In genomic region chr10:94412439-94412838, GRCh38 we compare ENCODE assay signal across 3 cellular contexts.
TF ChIP-seq lines count a peak whose summit lies in the region.

No MANE protein-coding gene starts in this region.

TF ChIP-seq in SK-N-SH, 30 proteins besides CTCF, POLR2A, EP300 and RAD21:
- TF ChIP-seq REST (IDR thresholded peaks at IDR 0.05; ENCODE audit: low read depth, low read length) (no peak), FOSL2 (IDR thresholded peaks at IDR 0.05; ENCODE audit: borderline replicate concordance, low read depth) (no peak), TCF12 (IDR thresholded peaks at IDR 0.05) (no peak), JUND (IDR thresholded peaks at IDR 0.05) (no peak), NFIC (IDR thresholded peaks at IDR 0.05; ENCODE audit: borderline replicate concordance) (no peak), GATA2 (CRISPR knock-in tag; IDR thresholded peaks at IDR 0.05) (no peak), RFX5 (IDR thresholded peaks at IDR 0.05; ENCODE audit: low read length) (no peak), RXRA (IDR thresholded peaks at IDR 0.05; ENCODE audit: borderline replicate concordance, low read depth) (no peak), MAX (IDR thresholded peaks at IDR 0.05; ENCODE audit: low read depth) (no peak), SIN3A (IDR thresholded peaks at IDR 0.05; ENCODE audit: borderline replicate concordance, low read depth, low read length) (no peak)

TF ChIP-seq in SK-N-SH treated with all-trans-retinoic acid at 6 μM for 48 hours, 23 proteins besides CTCF, POLR2A, EP300 and RAD21:
- TF ChIP-seq RARB (CRISPR knock-in tag; IDR thresholded peaks at IDR 0.05) (no peak), ZNF70 (CRISPR knock-in tag; IDR thresholded peaks at IDR 0.05) (no peak), ZC3H10 (CRISPR knock-in tag; IDR thresholded peaks at IDR 0.05) (no peak), CSRNP3 (CRISPR knock-in tag; IDR thresholded peaks at IDR 0.05) (no peak), ZNF565 (CRISPR knock-in tag; conservative IDR thresholded peaks at IDR 0.05; ENCODE audit: low read depth) (no peak), PATZ1 (CRISPR knock-in tag; IDR thresholded peaks at IDR 0.05; ENCODE audit: borderline replicate concordance) (no peak), SNAI2 (CRISPR knock-in tag; IDR thresholded peaks at IDR 0.05) (no peak), ESRRG (CRISPR knock-in tag; IDR thresholded peaks at IDR 0.05) (no peak), BACH2 (CRISPR knock-in tag; IDR thresholded peaks at IDR 0.05; ENCODE audit: borderline replicate concordance) (no peak), ZNF8 (CRISPR knock-in tag; IDR thresholded peaks at IDR 0.05) (no peak), TCF4 (CRISPR knock-in tag; IDR thresholded peaks at IDR 0.05; ENCODE audit: borderline replicate concordance) (no peak), OSR1 (CRISPR knock-in tag; IDR thresholded peaks at IDR 0.05) (no peak)
- TF ChIP-seq, protein P1, sequence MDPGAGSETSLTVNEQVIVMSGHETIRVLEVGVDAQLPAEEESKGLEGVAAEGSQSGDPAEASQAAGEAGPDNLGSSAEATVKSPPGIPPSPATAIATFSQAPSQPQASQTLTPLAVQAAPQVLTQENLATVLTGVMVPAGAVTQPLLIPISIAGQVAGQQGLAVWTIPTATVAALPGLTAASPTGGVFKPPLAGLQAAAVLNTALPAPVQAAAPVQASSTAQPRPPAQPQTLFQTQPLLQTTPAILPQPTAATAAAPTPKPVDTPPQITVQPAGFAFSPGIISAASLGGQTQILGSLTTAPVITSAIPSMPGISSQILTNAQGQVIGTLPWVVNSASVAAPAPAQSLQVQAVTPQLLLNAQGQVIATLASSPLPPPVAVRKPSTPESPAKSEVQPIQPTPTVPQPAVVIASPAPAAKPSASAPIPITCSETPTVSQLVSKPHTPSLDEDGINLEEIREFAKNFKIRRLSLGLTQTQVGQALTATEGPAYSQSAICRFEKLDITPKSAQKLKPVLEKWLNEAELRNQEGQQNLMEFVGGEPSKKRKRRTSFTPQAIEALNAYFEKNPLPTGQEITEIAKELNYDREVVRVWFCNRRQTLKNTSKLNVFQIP (CRISPR knock-in tag; IDR thresholded peaks at IDR 0.05; ENCODE audit: borderline replicate concordance, low read depth): no peak
- TF ChIP-seq, protein P2, sequence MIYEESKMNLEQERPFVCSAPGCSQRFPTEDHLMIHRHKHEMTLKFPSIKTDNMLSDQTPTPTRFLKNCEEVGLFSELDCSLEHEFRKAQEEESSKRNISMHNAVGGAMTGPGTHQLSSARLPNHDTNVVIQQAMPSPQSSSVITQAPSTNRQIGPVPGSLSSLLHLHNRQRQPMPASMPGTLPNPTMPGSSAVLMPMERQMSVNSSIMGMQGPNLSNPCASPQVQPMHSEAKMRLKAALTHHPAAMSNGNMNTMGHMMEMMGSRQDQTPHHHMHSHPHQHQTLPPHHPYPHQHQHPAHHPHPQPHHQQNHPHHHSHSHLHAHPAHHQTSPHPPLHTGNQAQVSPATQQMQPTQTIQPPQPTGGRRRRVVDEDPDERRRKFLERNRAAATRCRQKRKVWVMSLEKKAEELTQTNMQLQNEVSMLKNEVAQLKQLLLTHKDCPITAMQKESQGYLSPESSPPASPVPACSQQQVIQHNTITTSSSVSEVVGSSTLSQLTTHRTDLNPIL (CRISPR knock-in tag; IDR thresholded peaks at IDR 0.05; ENCODE audit: low read depth): no peak

TF ChIP-seq in GM12878, 131 proteins besides CTCF, POLR2A, EP300 and RAD21:
- TF ChIP-seq TBL1XR1 (IDR thresholded peaks at IDR 0.05; ENCODE audit: low read depth, low read length) (no peak), JUNB (IDR thresholded peaks at IDR 0.05) (no peak), NR2C1 (IDR thresholded peaks at IDR 0.05) (no peak), RCOR1 (conservative IDR thresholded peaks at IDR 0.05; ENCODE audit: low read depth, low read length) (no peak), WRNIP1 (IDR thresholded peaks at IDR 0.05; ENCODE audit: borderline replicate concordance, low read depth, low read length) (no peak)
